1 cellular context compared by ENCODE assay signal in genomic region chr4:76624271-76624681, GRCh38.
TF ChIP-seq lines count a peak whose summit lies in the region.

No MANE protein-coding gene starts in this region.

TF ChIP-seq in H1, 55 proteins besides CTCF, POLR2A, EP300 and RAD21 (continued from another document):
- peak; percentile 66 for TF ChIP-seq SP1 (IDR thresholded peaks at IDR 0.05; ENCODE audit: low read depth, low read length)
- TF ChIP-seq TCF12 (IDR thresholded peaks at IDR 0.05; ENCODE audit: low read depth, low read length) = no peak
- TF ChIP-seq SAP30 (IDR thresholded peaks at IDR 0.05; ENCODE audit: insufficient read depth, insufficient replicate concordance, low read length) = no peak
- TF ChIP-seq BCL11A (IDR thresholded peaks at IDR 0.05; ENCODE audit: low read depth in 2 of 2, low read length in 2 of 2) = no peak
- no peak for TF ChIP-seq E2F6 (IDR thresholded peaks at IDR 0.05)
- TF ChIP-seq PHF8 (conservative IDR thresholded peaks at IDR 0.05; ENCODE audit: low read depth, low read length) = no peak
- no peak for TF ChIP-seq YY1 (IDR thresholded peaks at IDR 0.05; ENCODE audit: low read depth, low read length)
- no peak for TF ChIP-seq RBBP5 (IDR thresholded peaks at IDR 0.05; ENCODE audit: borderline replicate concordance, low read depth, low read length)
- TF ChIP-seq ASH2L (IDR thresholded peaks at IDR 0.05; ENCODE audit: low read length) = peak; percentile 51
- no peak for TF ChIP-seq MAX (IDR thresholded peaks at IDR 0.05)
